In genomic region chr20:56630086-56630493, GRCh38 we compare ENCODE assay signal across 8 cellular contexts. TPM values are rescaled to one million over a fixed set of nuclear protein-coding genes. Genes with fewer than 3 reads are reported as not detected.
DNase-seq lines count a peak whose midpoint lies in the region; ATAC-seq and TF ChIP-seq lines count a peak whose summit lies in the region.
"Had no signal": no experiment of that assay in that cellular context is flagged by ENCODE, and none has a peak within 500 bp of the region (broad histone marks: within the 10 kb centered on the region; RNA-seq: fewer than 3 reads in every experiment).

No MANE protein-coding gene starts in this region.

- H3K4me1 ChIP-seq in lower lobe of right lung = peaks cover 26% of the 10 kb centered on the region

- intact Hi-C loops in lower lobe of right lung (cut with DNase I) = no loop called here

- peak; percentile 51 for DNase-seq in GM13976 (ENCODE audit: low spot score)
- peak; percentile 76 to 96 for DNase-seq in NCI-H526 (lab: John Stamatoyannopoulos, UW)
- peak; percentile 53 for DNase-seq in dedifferentiated amniotic fluid mesenchymal stem cell (ENCODE audit: extremely low spot score)
- peak; percentile 88 for DNase-seq in lower lobe of right lung
- DNase-seq in Kasumi-1 (lab: John Stamatoyannopoulos, UW) = no peak
- DNase-seq in activated effector memory CD4-positive, alpha-beta T cell treated with anti-CD3 and anti-CD28 coated beads, Interleukin-2, amount 50 U/mL, for 16 hours = no peak
- DNase-seq: activated T-cell treated with anti-CD3 and anti-CD28 coated beads, Interleukin-2, amount 50 U/mL, for 4 hours had no signal

- peak overlapping the region; percentile 64 for H3K4me3 ChIP-seq in lower lobe of right lung

- H3K27me3 ChIP-seq in lower lobe of right lung (ENCODE audit: low read depth) = peaks cover 95% of the 10 kb centered on the region

- peak overlapping the region; percentile 79 for H3K27ac ChIP-seq in lower lobe of right lung

- in situ Hi-C loops in GM13976 (cut with MboI; ENCODE audit: low sequenced_read_pairs, unreplicated experiment) = no loop called here

- peak; percentile 86 to 90 for ATAC-seq in lower lobe of right lung
- no peak for ATAC-seq in HG03139 (IDR thresholded peaks at IDR 0.05; ENCODE audit: unreplicated experiment)

- no peaks in the 10 kb centered on the region for H3K36me3 ChIP-seq in lower lobe of right lung

- TF ChIP-seq CTCF in GM13976 (IDR thresholded peaks at IDR 0.05; ENCODE audit: borderline replicate concordance, control extremely low read depth, extremely low read depth, insufficient read depth, missing control alignments) = no peak
- TF ChIP-seq CTCF in lower lobe of right lung (IDR thresholded peaks at IDR 0.05) = peak; percentile 47

- no peaks in the 10 kb centered on the region for H3K9me3 ChIP-seq in lower lobe of right lung

RNA-seq across cellular contexts. Expression of gene TFAP2C, which starts 1.0 kb away (rescaled TPM):
- 4.2 TPM for total RNA-seq in lower lobe of right lung
- total RNA-seq: activated T-cell treated with anti-CD3 and anti-CD28 coated beads, Interleukin-2, amount 50 U/mL, for 4 hours had no signal

Comparison
In these comparisons a context has a peak if more than half of its experiments do, and no peak if none do; other contexts are left out.
1. DNase-seq: peak in GM13976 (single experiment), NCI-H526 (2 of 2), dedifferentiated amniotic fluid mesenchymal stem cell (single experiment) and lower lobe of right lung (single experiment); none in Kasumi-1 (0 of 2) and activated effector memory CD4-positive, alpha-beta T cell treated with anti-CD3 and anti-CD28 coated beads, Interleukin-2, amount 50 U/mL, for 16 hours (single experiment).